8 cellular contexts compared by ENCODE assay signal in genomic region chr4:83083925-83084475, GRCh38. TPM values are rescaled to one million over a fixed set of nuclear protein-coding genes. Genes with fewer than 3 reads are reported as not detected.
DNase-seq lines count a peak whose midpoint lies in the region; ATAC-seq and TF ChIP-seq lines count a peak whose summit lies in the region.
"Had no signal": no experiment of that assay in that cellular context is flagged by ENCODE, and none has a peak within 500 bp of the region (broad histone marks: within the 10 kb centered on the region; RNA-seq: fewer than 3 reads in every experiment).

No MANE protein-coding gene starts in this region.

- CTCF ChIA-PET in HEK293T (lab: Yijun Ruan, JAX), result interaction anchor here (1.2 kb wide), 2 partner anchors 8 to 26 kb away, joined by 3 to 4 read pairs; no protein-coding TSS in a partner anchor

- ATAC-seq in GM19351 (IDR thresholded peaks at IDR 0.05; ENCODE audit: unreplicated experiment) (no peak), GM21717 (IDR thresholded peaks at IDR 0.05; ENCODE audit: unreplicated experiment) (no peak)

- H3K36me3 Mint-ChIP-seq in T-helper 2 cell treated with Interferon-gamma antibody and Interleukin-4, amounts not matched to agents 5 μg/mL and 100 μg/mL, for 36 hours (ENCODE audit: low read depth), result peaks cover 51% of the 10 kb centered on the region

- POLR2A ChIA-PET in HEK293T (lab: Yijun Ruan, JAX), result no interaction called here

- peaks cover 29% of the 10 kb centered on the region for H3K4me1 Mint-ChIP-seq in T-helper 2 cell treated with Interferon-gamma antibody and Interleukin-4, amounts not matched to agents 5 μg/mL and 100 μg/mL, for 36 hours (ENCODE audit: low read depth)

- H3K4me3 Mint-ChIP-seq in T-helper 2 cell treated with Interferon-gamma antibody and Interleukin-4, amounts not matched to agents 5 μg/mL and 100 μg/mL, for 36 hours, result peak overlapping the region; percentile 59

- H3K27ac Mint-ChIP-seq in T-helper 2 cell treated with Interferon-gamma antibody and Interleukin-4, amounts not matched to agents 5 μg/mL and 100 μg/mL, for 36 hours, result peak overlapping the region; percentile 90

- H3K9me3 Mint-ChIP-seq in T-helper 2 cell treated with Interferon-gamma antibody and Interleukin-4, amounts not matched to agents 5 μg/mL and 100 μg/mL, for 36 hours, result peaks cover 4% of the 10 kb centered on the region

- DNase-seq in HEK293T (ENCODE audit: extremely low spot score), result peak; percentile 9
- DNase-seq in T-helper 2 cell treated with Interferon-gamma antibody and Interleukin-4, amounts not matched to agents 5 μg/mL and 100 μg/mL, for 36 hours (ENCODE audit: low spot score), result peak; percentile 37
- DNase-seq in dermis microvascular lymphatic vessel endothelial cell (ENCODE audit: low read depth in 2 of 2), result peak; percentile 57 to 69
- peak; percentile 24 for DNase-seq in stimulated activated CD4-positive, alpha-beta T cell treated with anti-CD3 and anti-CD28 coated beads, Interleukin-2, amount 100 ng/mL, for 4 hours (ENCODE audit: low read depth)
- DNase-seq in NCI-H1930 (lab: John Stamatoyannopoulos, UW), result no peak
- DNase-seq: NCI-H82 had no signal

- no peaks in the 10 kb centered on the region for H3K27me3 Mint-ChIP-seq in T-helper 2 cell treated with Interferon-gamma antibody and Interleukin-4, amounts not matched to agents 5 μg/mL and 100 μg/mL, for 36 hours (ENCODE audit: low read depth)

TF ChIP-seq in HEK293T, 16 proteins besides CTCF, POLR2A, EP300 and RAD21:
- TF ChIP-seq SUZ12 (IDR thresholded peaks at IDR 0.05), result no peak
- TF ChIP-seq ZNF384 (IDR thresholded peaks at IDR 0.05), result no peak

RNA-seq across cellular contexts. Expression of gene PLAC8, which starts 30.5 kb away (rescaled TPM):
- total RNA-seq in dermis microvascular lymphatic vessel endothelial cell, result 0.25 and 0.39 TPM in 2 replicates

RNA-seq across cellular contexts. Expression of gene COPS4, which starts 49.0 kb away (rescaled TPM):
- total RNA-seq in dermis microvascular lymphatic vessel endothelial cell, result 88.9 and 89.6 TPM in 2 replicates

Comparison
In these comparisons a context has a peak if more than half of its experiments do, and no peak if none do; other contexts are left out.
1. DNase-seq: peak in HEK293T (single experiment), T-helper 2 cell treated with Interferon-gamma antibody and Interleukin-4, amounts not matched to agents 5 μg/mL and 100 μg/mL, for 36 hours (single experiment), dermis microvascular lymphatic vessel endothelial cell (2 of 2) and stimulated activated CD4-positive, alpha-beta T cell treated with anti-CD3 and anti-CD28 coated beads, Interleukin-2, amount 100 ng/mL, for 4 hours (single experiment); none in NCI-H1930 (0 of 2).